Comparison of ENCODE assay signal across 18 cellular contexts in genomic region chr2:5521462-5521861, GRCh38.
DNase-seq lines count a peak whose midpoint lies in the region; ATAC-seq and TF ChIP-seq lines count a peak whose summit lies in the region.
"Had no signal": no experiment of that assay in that cellular context is flagged by ENCODE, and none has a peak within 500 bp of the region (broad histone marks: within the 10 kb centered on the region; RNA-seq: fewer than 3 reads in every experiment).

No MANE protein-coding gene starts in this region.

- H3K4me1 Mint-ChIP-seq in endothelial cell (ENCODE audit: unreplicated experiment) = no peaks in the 10 kb centered on the region
- H3K4me1 Mint-ChIP-seq: H9 had no signal

- H3K4ac ChIP-seq in mesenchymal stem cell (ENCODE audit: low read depth in 1 of 2, low read length in 2 of 2) = no peak overlapping the region

- H3K14ac ChIP-seq in mesenchymal stem cell (ENCODE audit: low read length in 2 of 2) = no peak overlapping the region

- H3K4me1 ChIP-seq in cardiac muscle cell (ENCODE audit: low read depth) (peaks cover 28% of the 10 kb centered on the region), mesenchymal stem cell (ENCODE audit: control insufficient read depth, insufficient read depth, low read depth, low read length) (peaks cover 8% of the 10 kb centered on the region), sigmoid colon (peaks cover 0 to 27% (median 18%) of the 10 kb centered on the region in 4 donors)
- H3K4me1 ChIP-seq: Caco-2 had no signal

- peak overlapping the region in 1 of 2 experiments; percentile 11 for H2BK12ac ChIP-seq in mesenchymal stem cell (ENCODE audit: low read length in 2 of 2)

- H3K27me3 ChIP-seq in cardiac muscle cell (no peaks in the 10 kb centered on the region), mesenchymal stem cell (ENCODE audit: control insufficient read depth in 1 of 2, insufficient read depth in 1 of 2, low read length in 2 of 2) (no peaks in the 10 kb centered on the region), sigmoid colon (no peaks in the 10 kb centered on the region)

- H3K27ac ChIP-seq in cardiac muscle cell (peak overlapping the region; percentile 91), mesenchymal stem cell (ENCODE audit: low read length, poor library complexity, severe bottlenecking) (peak overlapping the region; percentile 14), sigmoid colon (peak overlapping the region in 3 of 4 donors; percentile 3 to 73 (median 68))
- H3K27ac ChIP-seq: HL-60 had no signal

- H3K9me3 Mint-ChIP-seq in endothelial cell (ENCODE audit: unreplicated experiment) = no peaks in the 10 kb centered on the region
- H3K9me3 Mint-ChIP-seq: H9 had no signal

- H3K9me3 ChIP-seq in cardiac muscle cell (ENCODE audit: low read depth) (no peaks in the 10 kb centered on the region), mesenchymal stem cell (ENCODE audit: control insufficient read depth, low read length) (no peaks in the 10 kb centered on the region), sigmoid colon (no peaks in the 10 kb centered on the region)
- H3K9me3 ChIP-seq: Caco-2 had no signal

- no peak overlapping the region for H3K18ac ChIP-seq in mesenchymal stem cell (ENCODE audit: low read depth in 1 of 2, low read length in 2 of 2)

- no peak for TF ChIP-seq CTCF in cardiac muscle cell (IDR thresholded peaks at IDR 0.05; ENCODE audit: low read depth, low read length)
- TF ChIP-seq CTCF in sigmoid colon (IDR thresholded peaks at IDR 0.05) = no peak
- no peak for TF ChIP-seq CTCF in endothelial cell (IDR thresholded peaks at IDR 0.05; ENCODE audit: unreplicated experiment)

- H3K23ac ChIP-seq in mesenchymal stem cell (ENCODE audit: low read length in 2 of 2) = no peak overlapping the region

- no peak overlapping the region for H3K9ac ChIP-seq in mesenchymal stem cell (ENCODE audit: low read length)

- no peak overlapping the region for H2BK15ac ChIP-seq in mesenchymal stem cell (ENCODE audit: low read depth, poor library complexity, severe bottlenecking)

- TF ChIP-seq POLR2A in sigmoid colon (IDR thresholded peaks at IDR 0.05) = no peak

- H2AK5ac ChIP-seq in mesenchymal stem cell (ENCODE audit: low read length, severe bottlenecking) = no peak overlapping the region

- no peaks in the 10 kb centered on the region for H3K79me1 ChIP-seq in mesenchymal stem cell (replicated peaks; ENCODE audit: low read length, poor library complexity, severe bottlenecking)

- H4K8ac ChIP-seq in mesenchymal stem cell (ENCODE audit: low read length) = peak overlapping the region; percentile 54

- H4K91ac ChIP-seq in mesenchymal stem cell (ENCODE audit: low read length) = no peak overlapping the region

- no peaks in the 10 kb centered on the region for H3K36me3 Mint-ChIP-seq in endothelial cell (ENCODE audit: low read depth, unreplicated experiment)

- H3K4me3 ChIP-seq in cardiac muscle cell (no peak overlapping the region), mesenchymal stem cell (ENCODE audit: insufficient read depth in 1 of 2, low read depth in 1 of 2, low read length in 2 of 2) (no peak overlapping the region), sigmoid colon (no peak overlapping the region)

- no peak overlapping the region for H2BK120ac ChIP-seq in mesenchymal stem cell (ENCODE audit: low read depth, low read length)

- no peak overlapping the region for H3K4me3 Mint-ChIP-seq in endothelial cell (ENCODE audit: unreplicated experiment)
- H3K4me3 Mint-ChIP-seq: H9 had no signal

- no peaks in the 10 kb centered on the region for H3K27me3 Mint-ChIP-seq in endothelial cell (ENCODE audit: unreplicated experiment)

- H3K36me3 ChIP-seq in cardiac muscle cell (no peaks in the 10 kb centered on the region), mesenchymal stem cell (ENCODE audit: control insufficient read depth in 1 of 2, insufficient read depth in 2 of 2, low read depth in 1 of 2, low read length in 2 of 2) (no peaks in the 10 kb centered on the region), sigmoid colon (no peaks in the 10 kb centered on the region)

- no peak overlapping the region for H2AFZ ChIP-seq in mesenchymal stem cell (ENCODE audit: low read depth, low read length)

- WGBS in mesenchymal stem cell = 29% methylated on average over 7 of the region's 7 CpGs
- 54 to 65% methylated on average over 7 of the region's 7 CpGs for WGBS in sigmoid colon, 2 donors

- no peak overlapping the region for H2BK5ac ChIP-seq in mesenchymal stem cell (ENCODE audit: low read depth, low read length, poor library complexity, severe bottlenecking)

- no peak for TF ChIP-seq EP300 in sigmoid colon (IDR thresholded peaks at IDR 0.05)

- ATAC-seq in HG03039 (IDR thresholded peaks at IDR 0.05; ENCODE audit: unreplicated experiment) = no peak

- no peak overlapping the region for H3K27ac Mint-ChIP-seq in endothelial cell (ENCODE audit: unreplicated experiment)
- H3K27ac Mint-ChIP-seq: H9 had no signal

- no peak overlapping the region for H3K4me2 ChIP-seq in mesenchymal stem cell (ENCODE audit: low read length, poor library complexity, severe bottlenecking)

- DNase-seq in SHP77 (lab: John Stamatoyannopoulos, UW) (peak; percentile 61 to 81), cardiac muscle cell (ENCODE audit: low read depth in 1 of 2, low spot score in 1 of 2) (peak in 1 of 2 donors; percentile 48), mesenchymal stem cell (peak; percentile 8), sigmoid colon (no peak), COLO829 (ENCODE audit: low spot score) (no peak), endothelial cell (ENCODE audit: low spot score) (no peak)
- DNase-seq: ACHN, AML-193, Caco-2, DMS153, H9, NCI-H1105, NCI-H1694 treated with DMSO at 0.1 percent for 48 hours, NCI-H2107, NCI-H345, NCI-H526 treated with DMSO at 0.1 percent for 48 hours had no signal

- intact Hi-C loops in sigmoid colon (cut with DNase I) = loop anchor here (5.0 kb wide), 1 partner anchor 171 kb away; the partner anchor contains the start of gene SOX11

Comparison
In these comparisons a context has a peak if more than half of its experiments do, and no peak if none do; other contexts are left out.
1. DNase-seq: peak in SHP77 (2 of 2) and mesenchymal stem cell (single experiment); none in sigmoid colon (single experiment), COLO829 (single experiment) and endothelial cell (single experiment).
2. H3K27ac ChIP-seq: peak in every context shown above with its lines; median percentile 91 in cardiac muscle cell; 68 in sigmoid colon; 14 in mesenchymal stem cell.